In genomic region chr11:78228467-78228866, GRCh38 we compare ENCODE assay signal across 8 cellular contexts. TPM values are rescaled to one million over a fixed set of nuclear protein-coding genes. Genes with fewer than 3 reads are reported as not detected.
DNase-seq lines count a peak whose midpoint lies in the region; ATAC-seq, FAIRE-seq and TF ChIP-seq lines count a peak whose summit lies in the region.

No MANE protein-coding gene starts in this region.

- H3K27ac Mint-ChIP-seq in CD14-positive monocyte, result peak overlapping the region in 2 of 7 donors; percentile 55 to 71
- no peak overlapping the region for H3K27ac Mint-ChIP-seq in stimulated activated effector memory CD8-positive, alpha-beta T cell treated with anti-CD3 and anti-CD28 coated beads, Interleukin-12 subunit alpha, Interleukin-12 subunit beta, amount 100 ng/mL, for 72 hours

- TF ChIP-seq RAD21 in GM12878 (IDR thresholded peaks at IDR 0.05; ENCODE audit: insufficient read depth, low read depth, low read length), result peak; percentile 99

- H4K20me1 ChIP-seq in GM12878 (ENCODE audit: control insufficient read depth, insufficient read depth), result no peaks in the 10 kb centered on the region

- SMC1A ChIA-PET in GM12878 (lab: Charles Lee; ENCODE audit: uncharacterized antibody, unreplicated experiment), result interaction anchor here (0.8 to 3.1 kb wide), 28 partner anchors 9 to 487 kb away, joined by 3 to 89 read pairs (median 4); partner anchors contain the start of genes ALG8, GAB2 and NARS2

- RAD21 ChIA-PET in GM12878 (lab: Charles Lee; ENCODE audit: unreplicated experiment), result interaction anchor here (0.6 to 5.2 kb wide), 28 partner anchors 10 to 417 kb away, joined by 3 to 124 read pairs (median 3); partner anchors contain the start of genes ALG8, GAB2, KCTD21 and NARS2

- H3K4me2 ChIP-seq in GM12878 (ENCODE audit: control insufficient read depth, insufficient read depth), result peak overlapping the region; percentile 33

- peak overlapping the region; percentile 41 for H2AFZ ChIP-seq in GM12878 (ENCODE audit: control insufficient read depth, low read depth, low read length)

- H3K36me3 Mint-ChIP-seq in CD14-positive monocyte, result peaks cover 54 to 55% of the 10 kb centered on the region in 2 donors
- H3K36me3 Mint-ChIP-seq in stimulated activated effector memory CD8-positive, alpha-beta T cell treated with anti-CD3 and anti-CD28 coated beads, Interleukin-12 subunit alpha, Interleukin-12 subunit beta, amount 100 ng/mL, for 72 hours, result no peaks in the 10 kb centered on the region

- H3K79me2 ChIP-seq in GM12878 (ENCODE audit: control insufficient read depth, insufficient read depth, low read length), result no peaks in the 10 kb centered on the region

- CTCF ChIA-PET in GM12878 (lab: Yijun Ruan, JAX), result interaction anchor here (0.6 to 8.1 kb wide), 42 partner anchors 10 to 487 kb away, joined by 3 to 181 read pairs (median 6); partner anchors contain the start of genes GAB2, KCTD21, NARS2 and USP35

- 98% methylated on average over 3 of the region's 3 CpGs for WGBS in GM12878 (ENCODE audit: insufficient coverage, insufficient replicate concordance, low lambda C conversion rate, missing lambda C conversion rate)

- TF ChIP-seq POLR2A in GM12878 (IDR thresholded peaks at IDR 0.05; ENCODE audit: low read depth, low read length), result no peak

- no peaks in the 10 kb centered on the region for H3K27me3 ChIP-seq in GM12878 (replicated peaks in 1 of 2; ENCODE audit: control insufficient read depth in 2 of 2, insufficient read depth in 2 of 2, low read length in 1 of 2)
- H3K27me3 ChIP-seq in thoracic aorta (replicated peaks; ENCODE audit: insufficient read depth), result no peaks in the 10 kb centered on the region

- H3K9ac ChIP-seq in GM12878 (ENCODE audit: control insufficient read depth, insufficient read depth, low read length), result no peak overlapping the region

- ATAC-seq in GM19043 (IDR thresholded peaks at IDR 0.05; ENCODE audit: low read depth, unreplicated experiment) (peak; percentile 56), GM12878 (peak; percentile 88), thoracic aorta (ENCODE audit: insufficient number of reproducible peaks, low FRiP score, low read depth) (no peak)
- no peak for ATAC-seq in stimulated activated effector memory CD8-positive, alpha-beta T cell treated with anti-CD3 and anti-CD28 coated beads, Interleukin-12 subunit alpha, Interleukin-12 subunit beta, amount 100 ng/mL, for 72 hours

- POLR2A ChIA-PET in GM12878 (lab: Charles Lee), result interaction anchor here (0.6 to 1.6 kb wide), 4 partner anchors 336 to 357 kb away, joined by 3 to 6 read pairs (median 4); partner anchors contain the start of gene NARS2

- BruUV-seq in GM12878 (replicated peaks; lab: Mats Ljungman, UMichigan), result no TSS peak

- no peaks in the 10 kb centered on the region for H3K9me3 Mint-ChIP-seq in CD14-positive monocyte
- no peaks in the 10 kb centered on the region for H3K9me3 Mint-ChIP-seq in stimulated activated effector memory CD8-positive, alpha-beta T cell treated with anti-CD3 and anti-CD28 coated beads, Interleukin-12 subunit alpha, Interleukin-12 subunit beta, amount 100 ng/mL, for 72 hours

- H3K36me3 ChIP-seq in GM12878 (ENCODE audit: control insufficient read depth in 2 of 2, insufficient read depth in 2 of 2, low read length in 1 of 2), result no peaks in the 10 kb centered on the region
- H3K36me3 ChIP-seq in thoracic aorta, result peaks cover 23% of the 10 kb centered on the region

- intact Hi-C loops in CD14-positive monocyte (cut with micrococcal nuclease), result loop anchor here (2.0 to 10.0 kb wide), 3 partner anchors 44 to 336 kb away; no protein-coding TSS in a partner anchor
- intact Hi-C loops in GM12878 (cut with micrococcal nuclease; ENCODE audit: unreplicated experiment), result loop anchor here (1.0 kb wide), 3 partner anchors 189 to 336 kb away; partner anchors contain the start of gene GAB2

- no peak for DNase-seq in CD14-positive monocyte (ENCODE audit: low spot score)
- peak; percentile 51 for DNase-seq in HT1080 (ENCODE audit: low read depth)
- DNase-seq in NCI-H748 treated with DMSO at 0.1 percent for 48 hours (lab: John Stamatoyannopoulos, UW), result peak; percentile 43
- peak; percentile 51 for DNase-seq in GM12878 (ENCODE audit: low read depth, low spot score)
- DNase-seq in thoracic aorta (ENCODE audit: low spot score), result no peak
- no peak for DNase-seq in stimulated activated effector memory CD8-positive, alpha-beta T cell treated with anti-CD3 and anti-CD28 coated beads, Interleukin-12 subunit alpha, Interleukin-12 subunit beta, amount 100 ng/mL, for 72 hours (ENCODE audit: low spot score in 2 of 2)

- no peaks in the 10 kb centered on the region for H3K27me3 Mint-ChIP-seq in CD14-positive monocyte (ENCODE audit: low read depth in 3 of 3)

- H3K9me3 ChIP-seq in GM12878 (replicated peaks; ENCODE audit: control insufficient read depth, insufficient read depth, low read length) (no peaks in the 10 kb centered on the region), thoracic aorta (no peaks in the 10 kb centered on the region)

- H3K4me3 Mint-ChIP-seq in CD14-positive monocyte, result no peak overlapping the region
- no peak overlapping the region for H3K4me3 Mint-ChIP-seq in stimulated activated effector memory CD8-positive, alpha-beta T cell treated with anti-CD3 and anti-CD28 coated beads, Interleukin-12 subunit alpha, Interleukin-12 subunit beta, amount 100 ng/mL, for 72 hours

- H3K4me3 ChIP-seq in GM12878 (no peak overlapping the region), thoracic aorta (no peak overlapping the region)

- FAIRE-seq in GM12878 (lab: Jason Lieb, UNC) (peak; percentile 7), islet of Langerhans (lab: Jason Lieb, UNC) (peak; percentile 21)

- TF ChIP-seq EP300 in GM12878 (IDR thresholded peaks at IDR 0.05; ENCODE audit: borderline replicate concordance in 1 of 2, control insufficient read depth in 1 of 2, low read depth in 2 of 2, low read length in 2 of 2), result no peak

- H3K4me1 Mint-ChIP-seq in CD14-positive monocyte, result peaks cover 37% of the 10 kb centered on the region
- H3K4me1 Mint-ChIP-seq in stimulated activated effector memory CD8-positive, alpha-beta T cell treated with anti-CD3 and anti-CD28 coated beads, Interleukin-12 subunit alpha, Interleukin-12 subunit beta, amount 100 ng/mL, for 72 hours, result peaks cover 9% of the 10 kb centered on the region

- peak overlapping the region; percentile 75 for H3K27ac ChIP-seq in GM12878 (ENCODE audit: control insufficient read depth, insufficient read depth)
- peak overlapping the region in 1 of 2 donors; percentile 14 for H3K27ac ChIP-seq in thoracic aorta

- in situ Hi-C loops in GM12878 (cut with MboI), result no loop called here

- H3K4me1 ChIP-seq in GM12878 (ENCODE audit: control insufficient read depth, insufficient read depth, low read length) (peaks cover 37% of the 10 kb centered on the region), thoracic aorta (ENCODE audit: control insufficient read depth in 1 of 2, low read depth in 2 of 2) (peaks cover 10 to 41% of the 10 kb centered on the region in 2 donors)

- TF ChIP-seq CTCF in CD14-positive monocyte (IDR thresholded peaks at IDR 0.05) (peak; percentile 68), GM12878 (IDR thresholded peaks at IDR 0.05 in 2 of 3, conservative IDR thresholded peaks at IDR 0.05 in 1 of 3; ENCODE audit: control insufficient read depth in 2 of 3, extremely low read depth in 1 of 3, insufficient read depth in 1 of 3, low read depth in 3 of 3, low read length in 3 of 3) (peak; percentile 52 to 69 (median 64); a peak in 5 of 6 replicates), thoracic aorta (IDR thresholded peaks at IDR 0.05) (peak; percentile 52)

RNA-seq across cellular contexts. Expression of gene USP35, which starts 39.7 kb away (rescaled TPM):
- polyA plus RNA-seq in CD14-positive monocyte (under 1 TPM; 0.42 to 0.63 TPM), GM12878 (2011; rRNA removed) (2.7 and 3.4 TPM in 2 replicates), GM12878 (2014; fragmentation: Illumina TruSeq; extraction: Trizol) (1.7 and 2.5 TPM in 2 replicates), GM12878 (2014; fragmentation: Nextera tagmentation; extraction: Ambion mirVana) (under 1 TPM in 1 of 2 experiments, not detected in 1; 0.13 TPM), GM12878 (2014; rRNA removed) (5.3 and 5.5 TPM in 2 replicates), GM12878 (2016; fragmentation: Nextera tagmentation; extraction: Ambion mirVana) (under 1 TPM; 0.28 to 0.68 TPM)
- 5.3 and 5.9 TPM in 2 replicates for total RNA-seq in HT1080 (2014; rRNA removed; shearing (Covaris generic))
- polyA plus RNA-seq in HT1080 (2015; cell fraction: cytosol; rRNA removed), result 3.0 and 3.1 TPM in 2 replicates
- 19.2 and 21.5 TPM in 2 replicates for polyA plus RNA-seq in HT1080 (2015; cell fraction: nucleus; rRNA removed)
- total RNA-seq in GM12878 (2013; cell fraction: nucleolus; rRNA removed), result 13.2 and 14.3 TPM in 2 replicates
- total RNA-seq in GM12878 (2014; rRNA removed) (2.9 and 3.9 TPM in 2 replicates), GM12878 (2014; rRNA removed; fragmentation: Illumina TruSeq; extraction: Trizol) (2.3 and 3.1 TPM in 2 replicates), GM12878 (2021) (5.6 and 6.4 TPM in 2 replicates), thoracic aorta (10 to 100 TPM; 38.8 to 44.1 TPM)
- 1.1 TPM for polyA plus RNA-seq in GM12878 (2011; ENCODE audit: low read depth)
- 3.2 and 4.3 TPM in 2 replicates for polyA plus RNA-seq in GM12878 (2011; cell fraction: cytosol; rRNA removed)
- 22.1 and 22.4 TPM in 2 replicates for polyA plus RNA-seq in GM12878 (2011; cell fraction: nucleus; rRNA removed)
- polyA plus RNA-seq in GM12878 (2012), result 3.2 and 3.4 TPM in 2 replicates
- 2.0 and 2.2 TPM in 2 replicates for polyA minus RNA-seq in GM12878 (2011; rRNA and poly(A)+ RNA removed)
- polyA minus RNA-seq in GM12878 (2011; cell fraction: cytosol; rRNA and poly(A)+ RNA removed), result 0.80 and 1.1 TPM in 2 replicates
- polyA minus RNA-seq in GM12878 (2011; cell fraction: nucleus; rRNA and poly(A)+ RNA removed), result 3.5 and 6.5 TPM in 2 replicates

RNA-seq across cellular contexts. Expression of gene KCTD21, which starts 40.0 kb away (rescaled TPM):
- polyA plus RNA-seq in CD14-positive monocyte (1 to 10 TPM; 3.2 to 5.2 TPM), GM12878 (2011; rRNA removed) (4.4 and 4.8 TPM in 2 replicates), GM12878 (2014; fragmentation: Illumina TruSeq; extraction: Trizol) (4.7 and 5.4 TPM in 2 replicates), GM12878 (2014; fragmentation: Nextera tagmentation; extraction: Ambion mirVana) (under 1 TPM; 0.63 to 0.73 TPM), GM12878 (2014; rRNA removed) (4.3 and 4.5 TPM in 2 replicates), GM12878 (2016; fragmentation: Nextera tagmentation; extraction: Ambion mirVana) (1 to 10 TPM; 2.1 to 2.9 TPM)
- 5.5 and 7.5 TPM in 2 replicates for total RNA-seq in HT1080 (2014; rRNA removed; shearing (Covaris generic))
- polyA plus RNA-seq in HT1080 (2015; cell fraction: cytosol; rRNA removed), result 5.3 and 5.8 TPM in 2 replicates
- 3.6 and 5.0 TPM in 2 replicates for polyA plus RNA-seq in HT1080 (2015; cell fraction: nucleus; rRNA removed)
- total RNA-seq in GM12878 (2013; cell fraction: nucleolus; rRNA removed), result 4.5 and 4.6 TPM in 2 replicates
- total RNA-seq in GM12878 (2014; rRNA removed) (3.4 and 3.5 TPM in 2 replicates), GM12878 (2014; rRNA removed; fragmentation: Illumina TruSeq; extraction: Trizol) (3.8 and 4.1 TPM in 2 replicates), GM12878 (2021) (4.5 and 4.6 TPM in 2 replicates), thoracic aorta (10 to 100 TPM in 1 of 2 donors, 1 to 10 TPM in 1; 9.1 to 13.7 TPM)
- 3.0 TPM for polyA plus RNA-seq in GM12878 (2011; ENCODE audit: low read depth)
- polyA plus RNA-seq in GM12878 (2011; cell fraction: cytosol; rRNA removed), result 5.2 and 7.4 TPM in 2 replicates
- polyA plus RNA-seq in GM12878 (2011; cell fraction: nucleus; rRNA removed), result 2.8 and 2.9 TPM in 2 replicates
- 2.6 and 4.2 TPM in 2 replicates for polyA plus RNA-seq in GM12878 (2012)
- polyA minus RNA-seq in GM12878 (2011; rRNA and poly(A)+ RNA removed), result 4.6 and 14.1 TPM in 2 replicates
- polyA minus RNA-seq in GM12878 (2011; cell fraction: cytosol; rRNA and poly(A)+ RNA removed), result 1.9 and 2.3 TPM in 2 replicates
- polyA minus RNA-seq in GM12878 (2011; cell fraction: nucleus; rRNA and poly(A)+ RNA removed), result 1.3 and 2.7 TPM in 2 replicates

Comparison
In these comparisons a context has a peak if more than half of its experiments do, and no peak if none do; other contexts are left out.
1. DNase-seq: peak in HT1080 (single experiment), NCI-H748 treated with DMSO at 0.1 percent for 48 hours (single experiment) and GM12878 (single experiment); none in CD14-positive monocyte (single experiment), thoracic aorta (single experiment) and stimulated activated effector memory CD8-positive, alpha-beta T cell treated with anti-CD3 and anti-CD28 coated beads, Interleukin-12 subunit alpha, Interleukin-12 subunit beta, amount 100 ng/mL, for 72 hours (0 of 2).
2. ATAC-seq: peak in GM19043 (single experiment) and GM12878 (single experiment); none in thoracic aorta (single experiment) and stimulated activated effector memory CD8-positive, alpha-beta T cell treated with anti-CD3 and anti-CD28 coated beads, Interleukin-12 subunit alpha, Interleukin-12 subunit beta, amount 100 ng/mL, for 72 hours (single experiment).
3. Peak in every context shown above with its lines, with median percentiles within 50 percentile points of each other: CTCF ChIP-seq.